ENCODE assay signal across 18 cellular contexts in genomic region chr11:19882356-19882755, GRCh38.
DNase-seq lines count a peak whose midpoint lies in the region; ATAC-seq and TF ChIP-seq lines count a peak whose summit lies in the region.
"Had no signal": no experiment of that assay in that cellular context is flagged by ENCODE, and none has a peak within 500 bp of the region (broad histone marks: within the 10 kb centered on the region; RNA-seq: fewer than 3 reads in every experiment).

No MANE protein-coding gene starts in this region.

- H3K36me3 Mint-ChIP-seq in MCF 10A (ENCODE audit: insufficient read depth, unreplicated experiment) (peaks cover 55% of the 10 kb centered on the region), T-helper 17 cell (ENCODE audit: low read depth) (no peaks in the 10 kb centered on the region)
- H3K36me3 Mint-ChIP-seq: CD8-positive, alpha-beta T cell had no signal

- no peak overlapping the region for H3K4me2 ChIP-seq in PC-3 (ENCODE audit: low read length)
- H3K4me2 ChIP-seq: A549; BLaER1 treated with 17β-estradiol and CSF1 and Interleukin-3, amounts not matched to agents 10 nM and 100 nM had no signal

- no peak overlapping the region for H3K9ac ChIP-seq in PC-3 (ENCODE audit: low read length)
- H3K9ac ChIP-seq: BLaER1 treated with 17β-estradiol and CSF1 and Interleukin-3, amounts not matched to agents 10 nM and 100 nM had no signal

- TF ChIP-seq CTCF in MCF 10A (IDR thresholded peaks at IDR 0.05; ENCODE audit: unreplicated experiment) (no peak), PC-3 (conservative IDR thresholded peaks at IDR 0.05; ENCODE audit: low read depth, low read length) (no peak)

- H3K27ac Mint-ChIP-seq in MCF 10A (ENCODE audit: low read depth, unreplicated experiment) (no peak overlapping the region), T-helper 17 cell (no peak overlapping the region)
- H3K27ac Mint-ChIP-seq: B cell; CD4-positive, alpha-beta T cell; CD8-positive, alpha-beta T cell had no signal

- POLR2A ChIA-PET in MCF 10A (lab: Yijun Ruan, JAX) (no interaction called here), PC-3 (lab: Charles Lee; ENCODE audit: unreplicated experiment) (no interaction called here)

- no peak overlapping the region for H3K27ac ChIP-seq in PC-3 (ENCODE audit: low read length)
- H3K27ac ChIP-seq: 22Rv1; A549; BLaER1 treated with 17β-estradiol and CSF1 and Interleukin-3, amounts not matched to agents 10 nM and 100 nM; C4-2B had no signal

- H3K27me3 ChIP-seq in PC-3 (ENCODE audit: low read length), result no peaks in the 10 kb centered on the region
- H3K27me3 ChIP-seq: BLaER1 treated with 17β-estradiol and CSF1 and Interleukin-3, amounts not matched to agents 10 nM and 100 nM had no signal

- CTCF ChIA-PET in MCF 10A (lab: Yijun Ruan, JAX) (interaction anchor here (0.7 kb wide), 1 partner anchor 20 kb away, joined by 3 read pairs; no protein-coding TSS in a partner anchor), PC-3 (lab: Charles Lee) (no interaction called here)

- no peak overlapping the region for H3K4me3 ChIP-seq in PC-3 (ENCODE audit: low read length)
- H3K4me3 ChIP-seq: A549; BLaER1 treated with 17β-estradiol and CSF1 and Interleukin-3, amounts not matched to agents 10 nM and 100 nM had no signal

- no peak overlapping the region for H2AFZ ChIP-seq in PC-3 (ENCODE audit: low read length)

- H3K9me2 ChIP-seq in PC-3 (replicated peaks; ENCODE audit: low read length), result no peaks in the 10 kb centered on the region

- H3K4me3 Mint-ChIP-seq in MCF 10A (ENCODE audit: unreplicated experiment) (no peak overlapping the region), T-helper 17 cell (no peak overlapping the region)
- H3K4me3 Mint-ChIP-seq: B cell; CD4-positive, alpha-beta T cell; CD8-positive, alpha-beta T cell had no signal

- in situ Hi-C loops in T47D (cut with HindIII; ENCODE audit: low pct_unique_long_range_greater_than_20kb, low sequenced_read_pairs), result no loop called here

- no peaks in the 10 kb centered on the region for H4K20me1 ChIP-seq in PC-3 (ENCODE audit: low read length)
- H4K20me1 ChIP-seq: BLaER1 treated with 17β-estradiol and CSF1 and Interleukin-3, amounts not matched to agents 10 nM and 100 nM had no signal

- peak; percentile 13 to 34 for DNase-seq in T47D (ENCODE audit: low read depth in 1 of 2, low spot score in 1 of 2)
- no peak for DNase-seq in MCF 10A (ENCODE audit: unreplicated experiment)
- no peak for DNase-seq in PC-3
- DNase-seq in T-helper 17 cell, result no peak
- DNase-seq: AML-193; Caco-2; Calu3; CD4-positive, alpha-beta T cell; CD8-positive, alpha-beta T cell; DMS79 treated with DMSO at 0.1 percent for 48 hours; GF-D8 had no signal

- peaks cover 6% of the 10 kb centered on the region for H3K36me3 ChIP-seq in PC-3 (ENCODE audit: low read depth, low read length)
- H3K36me3 ChIP-seq: BLaER1 treated with 17β-estradiol and CSF1 and Interleukin-3, amounts not matched to agents 10 nM and 100 nM had no signal

- H3K4me1 Mint-ChIP-seq in MCF 10A (ENCODE audit: insufficient read depth, unreplicated experiment) (no peaks in the 10 kb centered on the region), T-helper 17 cell (no peaks in the 10 kb centered on the region)
- H3K4me1 Mint-ChIP-seq: B cell had no signal

- no peaks in the 10 kb centered on the region for H3K27me3 Mint-ChIP-seq in MCF 10A (ENCODE audit: insufficient read depth, unreplicated experiment)
- no peaks in the 10 kb centered on the region for H3K27me3 Mint-ChIP-seq in T-helper 17 cell
- H3K27me3 Mint-ChIP-seq: B cell had no signal

- no peaks in the 10 kb centered on the region for H3F3A ChIP-seq in PC-3 (ENCODE audit: low read length, unreplicated experiment)

- H3K4me1 ChIP-seq in PC-3 (ENCODE audit: insufficient read depth, low read length), result no peaks in the 10 kb centered on the region
- H3K4me1 ChIP-seq: A549, Caco-2 had no signal

- H3K9me3 ChIP-seq in PC-3 (ENCODE audit: low read length) (no peaks in the 10 kb centered on the region), T-helper 17 cell (ENCODE audit: control insufficient read depth, low read length, poor library complexity, severe bottlenecking) (no peaks in the 10 kb centered on the region)
- H3K9me3 ChIP-seq: A549; BLaER1 treated with 17β-estradiol and CSF1 and Interleukin-3, amounts not matched to agents 10 nM and 100 nM; Caco-2 had no signal

- no peaks in the 10 kb centered on the region for H3K9me3 Mint-ChIP-seq in MCF 10A (ENCODE audit: unreplicated experiment)
- H3K9me3 Mint-ChIP-seq: CD4-positive, alpha-beta T cell; CD8-positive, alpha-beta T cell had no signal

- no peaks in the 10 kb centered on the region for H3K79me2 ChIP-seq in PC-3 (ENCODE audit: low read length)

- ATAC-seq in PC-3 (no peak), esophagus mucosa (peak; percentile 50), T-helper 17 cell (no peak), HG03520 (IDR thresholded peaks at IDR 0.05; ENCODE audit: unreplicated experiment) (no peak)
- ATAC-seq: A549; CD8-positive, alpha-beta T cell had no signal

- intact Hi-C loops in MCF 10A (cut with micrococcal nuclease), result no loop called here
- intact Hi-C loops in PC-3 (cut with micrococcal nuclease), result no loop called here

- BruUV-seq in MCF 10A (replicated peaks; lab: Mats Ljungman, UMichigan) (no TSS peak), PC-3 (replicated peaks; lab: Mats Ljungman, UMichigan) (TSS peak; percentile 11)

Comparison
In these comparisons a context has a peak if more than half of its experiments do, and no peak if none do; other contexts are left out.
1. DNase-seq: peak in T47D (2 of 2); none in MCF 10A (single experiment), PC-3 (single experiment) and T-helper 17 cell (0 of 3).